In genomic region chr13:97273341-97273831, GRCh38 we compare ENCODE assay signal across 14 cellular contexts. TPM values are rescaled to one million over a fixed set of nuclear protein-coding genes. Genes with fewer than 3 reads are reported as not detected.
DNase-seq lines count a peak whose midpoint lies in the region; ATAC-seq, FAIRE-seq and TF ChIP-seq lines count a peak whose summit lies in the region.
"Had no signal": no experiment of that assay in that cellular context is flagged by ENCODE, and none has a peak within 500 bp of the region (broad histone marks: within the 10 kb centered on the region; RNA-seq: fewer than 3 reads in every experiment).

No MANE protein-coding gene starts in this region.

- H3K79me1 ChIP-seq in trophoblast cell (ENCODE audit: low read length): peaks cover 6% of the 10 kb centered on the region

- H4K12ac ChIP-seq in trophoblast cell (ENCODE audit: low read depth, low read length): no peak overlapping the region

- no peak overlapping the region for H3K4me3 ChIP-seq in A549
- H3K4me3 ChIP-seq in esophagus (ENCODE audit: low read depth in 1 of 2, low read length in 2 of 2): no peak overlapping the region
- H3K4me3 ChIP-seq in trophoblast cell (ENCODE audit: low read depth, low read length): no peak overlapping the region

- H3K9ac ChIP-seq in trophoblast cell (ENCODE audit: low read length): no peak overlapping the region

- WGBS in A549 (ENCODE audit: missing lambda C conversion rate): 95% methylated on average over 5 of the region's 5 CpGs
- WGBS in esophagus, 2 donors: 42 to 61% methylated on average over 5 of the region's 5 CpGs
- WGBS in trophoblast cell (ENCODE audit: extremely low coverage, insufficient coverage, insufficient read length): no CpG with 5 or more reads among the region's 5 CpGs

- no peak for TF ChIP-seq RAD21 in A549 (conservative IDR thresholded peaks at IDR 0.05 in 1 of 2, IDR thresholded peaks at IDR 0.05 in 1 of 2)

- H3K9me3 ChIP-seq in A549 (no peaks in the 10 kb centered on the region), esophagus (ENCODE audit: control insufficient read depth in 2 of 2, insufficient read depth in 1 of 2, low read depth in 1 of 2, low read length in 1 of 2) (no peaks in the 10 kb centered on the region), trophoblast cell (ENCODE audit: insufficient read depth, low read depth, low read length) (no peaks in the 10 kb centered on the region)

- FAIRE-seq in A549 (lab: Jason Lieb, UNC): no peak
- FAIRE-seq: islet of Langerhans had no signal

- no peak for TF ChIP-seq CTCF in A549 (IDR thresholded peaks at IDR 0.05)

- H2BK120ac ChIP-seq in trophoblast cell (ENCODE audit: insufficient read depth, low read length, poor library complexity): no peak overlapping the region

- no peak overlapping the region for H4K8ac ChIP-seq in trophoblast cell (ENCODE audit: low read depth, low read length)

- peaks cover 17% of the 10 kb centered on the region for H3K36me3 Mint-ChIP-seq in activated CD4-positive, alpha-beta T cell treated with anti-CD3 and anti-CD28 coated beads, Interleukin-2, amount 10 ng/mL, durations not matched to agents 24 days and 14 days (ENCODE audit: low read depth)
- peaks cover 35% of the 10 kb centered on the region for H3K36me3 Mint-ChIP-seq in stimulated activated memory B cell treated with anti-CD40 and anti-IgM and Interleukin-4, amounts not matched to agents 10 μg/mL and 1 μg/mL and 100 μg/mL, for 72 hours

- H3K27me3 ChIP-seq in esophagus (ENCODE audit: control insufficient read depth in 1 of 2, insufficient read depth in 2 of 2, low read length in 2 of 2) (no peaks in the 10 kb centered on the region), trophoblast cell (ENCODE audit: insufficient read depth, low read length) (no peaks in the 10 kb centered on the region)

- TF ChIP-seq EP300 in A549 (IDR thresholded peaks at IDR 0.05): no peak

- H3K18ac ChIP-seq in trophoblast cell (ENCODE audit: low read length): no peak overlapping the region

- H3K4me1 ChIP-seq in A549 (peaks cover 65% of the 10 kb centered on the region), esophagus (ENCODE audit: control insufficient read depth in 2 of 2, insufficient read depth in 2 of 2, low read length in 1 of 2) (peaks cover under 1 to 5% of the 10 kb centered on the region in 2 donors), trophoblast cell (ENCODE audit: control insufficient read depth in 1 of 2, insufficient read depth in 2 of 2, low read length in 2 of 2) (peaks cover 6 to 8% of the 10 kb centered on the region in 2 experiments)

- POLR2A ChIA-PET in A549 (lab: Yijun Ruan, JAX): no interaction called here

- no peak overlapping the region for H3K27ac Mint-ChIP-seq in activated CD4-positive, alpha-beta T cell treated with anti-CD3 and anti-CD28 coated beads, Interleukin-2, amount 10 ng/mL, durations not matched to agents 24 days and 14 days
- no peak overlapping the region for H3K27ac Mint-ChIP-seq in stimulated activated memory B cell treated with anti-CD40 and anti-IgM and Interleukin-4, amounts not matched to agents 10 μg/mL and 1 μg/mL and 100 μg/mL, for 72 hours
- H3K27ac Mint-ChIP-seq: activated naive CD4-positive, alpha-beta T cell treated with anti-CD3 and anti-CD28 coated beads, Interleukin-2, amount 10 ng/mL, durations not matched to agents 7 days and 5 days; H9; naive thymus-derived CD4-positive, alpha-beta T cell had no signal

- H3K27ac ChIP-seq in A549 (peak overlapping the region; percentile 80 to 95), esophagus (ENCODE audit: low read depth in 2 of 2, low read length in 1 of 2) (peak overlapping the region; percentile 63 to 70), trophoblast cell (ENCODE audit: low read depth, low read length) (no peak overlapping the region)

- peaks cover 10% of the 10 kb centered on the region for H3K79me2 ChIP-seq in trophoblast cell (ENCODE audit: control insufficient read depth, insufficient read depth, low read length, poor library complexity)

- peak overlapping the region; percentile 81 for H3K4ac ChIP-seq in trophoblast cell (ENCODE audit: low read depth, low read length)

- no peaks in the 10 kb centered on the region for H3K27me3 Mint-ChIP-seq in activated CD4-positive, alpha-beta T cell treated with anti-CD3 and anti-CD28 coated beads, Interleukin-2, amount 10 ng/mL, durations not matched to agents 24 days and 14 days
- no peaks in the 10 kb centered on the region for H3K27me3 Mint-ChIP-seq in stimulated activated memory B cell treated with anti-CD40 and anti-IgM and Interleukin-4, amounts not matched to agents 10 μg/mL and 1 μg/mL and 100 μg/mL, for 72 hours
- H3K27me3 Mint-ChIP-seq: activated naive CD4-positive, alpha-beta T cell treated with anti-CD3 and anti-CD28 coated beads, Interleukin-2, amount 10 ng/mL, durations not matched to agents 7 days and 5 days; naive thymus-derived CD4-positive, alpha-beta T cell had no signal

- H2AK5ac ChIP-seq in trophoblast cell (ENCODE audit: low read length): no peak overlapping the region

- intact Hi-C loops in activated CD4-positive, alpha-beta T cell treated with anti-CD3 and anti-CD28 coated beads, Interleukin-2, amount 10 ng/mL, durations not matched to agents 24 days and 14 days (cut with micrococcal nuclease): no loop called here

- H3K4me3 Mint-ChIP-seq in activated CD4-positive, alpha-beta T cell treated with anti-CD3 and anti-CD28 coated beads, Interleukin-2, amount 10 ng/mL, durations not matched to agents 24 days and 14 days: no peak overlapping the region
- H3K4me3 Mint-ChIP-seq in stimulated activated memory B cell treated with anti-CD40 and anti-IgM and Interleukin-4, amounts not matched to agents 10 μg/mL and 1 μg/mL and 100 μg/mL, for 72 hours: no peak overlapping the region
- H3K4me3 Mint-ChIP-seq: activated naive CD4-positive, alpha-beta T cell treated with anti-CD3 and anti-CD28 coated beads, Interleukin-2, amount 10 ng/mL, durations not matched to agents 7 days and 5 days; H9 had no signal

- H3K9me3 Mint-ChIP-seq in activated CD4-positive, alpha-beta T cell treated with anti-CD3 and anti-CD28 coated beads, Interleukin-2, amount 10 ng/mL, durations not matched to agents 24 days and 14 days: peaks cover 5% of the 10 kb centered on the region
- H3K9me3 Mint-ChIP-seq in stimulated activated memory B cell treated with anti-CD40 and anti-IgM and Interleukin-4, amounts not matched to agents 10 μg/mL and 1 μg/mL and 100 μg/mL, for 72 hours: peaks cover 3% of the 10 kb centered on the region
- H3K9me3 Mint-ChIP-seq: activated naive CD4-positive, alpha-beta T cell treated with anti-CD3 and anti-CD28 coated beads, Interleukin-2, amount 10 ng/mL, durations not matched to agents 7 days and 5 days; H9 had no signal

- no peak for TF ChIP-seq POLR2A in A549 (IDR thresholded peaks at IDR 0.05; ENCODE audit: low read length)

- no peak overlapping the region for H4K91ac ChIP-seq in trophoblast cell (ENCODE audit: low read depth, low read length)

- H2BK5ac ChIP-seq in trophoblast cell (ENCODE audit: low read depth, low read length, poor library complexity): no peak overlapping the region

- H3K4me2 ChIP-seq in A549 (peak overlapping the region; percentile 71), trophoblast cell (ENCODE audit: low read length) (no peak overlapping the region)

- H3K36me3 ChIP-seq in esophagus (ENCODE audit: control insufficient read depth in 2 of 2, insufficient read depth in 2 of 2, low read length in 1 of 2) (no peaks in the 10 kb centered on the region), trophoblast cell (ENCODE audit: control insufficient read depth in 1 of 2, insufficient read depth in 2 of 2, low read length in 2 of 2) (peaks cover 2 to 7% of the 10 kb centered on the region in 2 experiments)

- no peak overlapping the region for H2BK12ac ChIP-seq in trophoblast cell (ENCODE audit: low read length)

- peaks cover 11% of the 10 kb centered on the region for H3K4me1 Mint-ChIP-seq in activated CD4-positive, alpha-beta T cell treated with anti-CD3 and anti-CD28 coated beads, Interleukin-2, amount 10 ng/mL, durations not matched to agents 24 days and 14 days
- H3K4me1 Mint-ChIP-seq in stimulated activated memory B cell treated with anti-CD40 and anti-IgM and Interleukin-4, amounts not matched to agents 10 μg/mL and 1 μg/mL and 100 μg/mL, for 72 hours: peaks cover 57% of the 10 kb centered on the region
- H3K4me1 Mint-ChIP-seq: activated naive CD4-positive, alpha-beta T cell treated with anti-CD3 and anti-CD28 coated beads, Interleukin-2, amount 10 ng/mL, durations not matched to agents 7 days and 5 days had no signal

- ATAC-seq in A549 (no peak), GM19467 (IDR thresholded peaks at IDR 0.05; ENCODE audit: unreplicated experiment) (no peak)
- no peak for ATAC-seq in stimulated activated memory B cell treated with anti-CD40 and anti-IgM and Interleukin-4, amounts not matched to agents 10 μg/mL and 1 μg/mL and 100 μg/mL, for 72 hours
- ATAC-seq: naive thymus-derived CD4-positive, alpha-beta T cell had no signal

- H3K23ac ChIP-seq in trophoblast cell (ENCODE audit: low read length): no peak overlapping the region

- DNase-seq in A549 (ENCODE audit: low read depth in 1 of 2, low spot score in 1 of 2) (no peak), NCI-H2171 (lab: John Stamatoyannopoulos, UW) (peak; percentile 29), trophoblast cell (no peak), mucosa of gallbladder (ENCODE audit: low spot score) (no peak)
- no peak for DNase-seq in activated CD4-positive, alpha-beta T cell treated with anti-CD3 and anti-CD28 coated beads, Interleukin-2, amount 10 ng/mL, durations not matched to agents 24 days and 14 days
- DNase-seq: activated CD8-positive, alpha-beta memory T cell treated with anti-CD3 and anti-CD28 coated beads for 24 hours; activated naive CD4-positive, alpha-beta T cell treated with anti-CD3 and anti-CD28 coated beads, Interleukin-2, amount 10 ng/mL, durations not matched to agents 7 days and 5 days; H9; naive thymus-derived CD4-positive, alpha-beta T cell; NCI-H345 had no signal

- H3K14ac ChIP-seq in trophoblast cell (ENCODE audit: low read length): no peak overlapping the region

- CTCF ChIA-PET in A549 (lab: Yijun Ruan, JAX): interaction anchor here (0.9 to 2.1 kb wide), 3 partner anchors 9 to 164 kb away, joined by 3 to 7 read pairs (median 4); no protein-coding TSS in a partner anchor

- H2AFZ ChIP-seq in trophoblast cell (ENCODE audit: insufficient read depth, low read length, poor library complexity): no peak overlapping the region

RNA-seq across cellular contexts. Expression of gene MBNL2, which starts 51.3 kb away (rescaled TPM):
- polyA plus RNA-seq in A549 (2011; rRNA removed) (20.6 and 25.9 TPM in 2 replicates), A549 (2017; fragmentation: RNase III; extraction: RNeasy Plus Mini Kit Qiagen cat#74134 plus additional on column Dnase treatment) (15.4 to 21.3 TPM (median 18.7 TPM) in 3 replicates), esophagus (10 to 100 TPM in 1 of 2 donors, 1 to 10 TPM in 1; 4.9 to 10.3 TPM)
- polyA plus RNA-seq in A549 (2012; cell fraction: cytosol; rRNA removed): 4.6 and 6.1 TPM in 2 replicates
- 6.1 and 8.6 TPM in 2 replicates for polyA plus RNA-seq in A549 (2012; cell fraction: nucleus; rRNA removed)
- polyA minus RNA-seq in A549 (2011; rRNA and poly(A)+ RNA removed): 37.8 and 44.0 TPM in 2 replicates
- polyA plus RNA-seq in trophoblast cell (2013): 173 and 175 TPM in 2 replicates
- 74.7 TPM for total RNA-seq in mucosa of gallbladder
- 22.0 and 24.5 TPM in 2 replicates for total RNA-seq in activated CD4-positive, alpha-beta T cell treated with anti-CD3 and anti-CD28 coated beads, Interleukin-2, amount 10 ng/mL, durations not matched to agents 24 days and 14 days
